ENCODE assay signal across 2 cellular contexts in genomic region chr2:191656389-191656788, GRCh38.
TF ChIP-seq lines count a peak whose summit lies in the region.

No MANE protein-coding gene starts in this region.

TF ChIP-seq in IMR-90, 13 proteins besides CTCF, POLR2A, EP300 and RAD21:
- TF ChIP-seq NFE2L2 (IDR thresholded peaks at IDR 0.05; ENCODE audit: low read depth, low read length) (no peak), MAZ (IDR thresholded peaks at IDR 0.05; ENCODE audit: borderline replicate concordance, low read depth, low read length) (no peak), CEBPB (IDR thresholded peaks at IDR 0.05; ENCODE audit: low read depth, low read length) (peak; percentile 98), MXI1 (IDR thresholded peaks at IDR 0.05; ENCODE audit: borderline replicate concordance, low read depth, low read length) (no peak), SMC3 (IDR thresholded peaks at IDR 0.05; ENCODE audit: low read depth, low read length) (no peak), MAFK (IDR thresholded peaks at IDR 0.05; ENCODE audit: low read depth, low read length) (no peak), FOS (IDR thresholded peaks at IDR 0.05; ENCODE audit: low read depth, low read length) (peak; percentile 8; the same call in 1 of the 2 replicates), BHLHE40 (IDR thresholded peaks at IDR 0.05; ENCODE audit: low read depth, low read length) (no peak)
- TF ChIP-seq, protein P1, sequence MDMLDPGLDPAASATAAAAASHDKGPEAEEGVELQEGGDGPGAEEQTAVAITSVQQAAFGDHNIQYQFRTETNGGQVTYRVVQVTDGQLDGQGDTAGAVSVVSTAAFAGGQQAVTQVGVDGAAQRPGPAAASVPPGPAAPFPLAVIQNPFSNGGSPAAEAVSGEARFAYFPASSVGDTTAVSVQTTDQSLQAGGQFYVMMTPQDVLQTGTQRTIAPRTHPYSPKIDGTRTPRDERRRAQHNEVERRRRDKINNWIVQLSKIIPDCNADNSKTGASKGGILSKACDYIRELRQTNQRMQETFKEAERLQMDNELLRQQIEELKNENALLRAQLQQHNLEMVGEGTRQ (IDR thresholded peaks at IDR 0.05; ENCODE audit: low read depth, low read length), result no peak
TF ChIP-seq in IMR-90: peak in this region for 2.

TF ChIP-seq in HepG2, 621 proteins besides CTCF, POLR2A, EP300 and RAD21:
- TF ChIP-seq, protein P2, sequence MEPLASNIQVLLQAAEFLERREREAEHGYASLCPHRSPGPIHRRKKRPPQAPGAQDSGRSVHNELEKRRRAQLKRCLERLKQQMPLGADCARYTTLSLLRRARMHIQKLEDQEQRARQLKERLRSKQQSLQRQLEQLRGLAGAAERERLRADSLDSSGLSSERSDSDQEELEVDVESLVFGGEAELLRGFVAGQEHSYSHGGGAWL (CRISPR knock-in tag; IDR thresholded peaks at IDR 0.05), result no peak
- peak; percentile 78 for TF ChIP-seq CEBPB (IDR thresholded peaks at IDR 0.05; ENCODE audit: borderline replicate concordance, low read depth, low read length)
